Comparison of ENCODE assay signal across 23 cellular contexts in genomic region chr10:51911721-51912120, GRCh38.
A peak's percentile ranks its signal among the peaks of the same experiment; 100 is the strongest.
DNase-seq lines count a peak whose midpoint lies in the region; ATAC-seq and TF ChIP-seq lines count a peak whose summit lies in the region.
"Had no signal": no experiment of that assay in that cellular context is flagged by ENCODE, and none has a peak within 500 bp of the region (broad histone marks: within the 10 kb centered on the region; RNA-seq: fewer than 3 reads in every experiment).

No MANE protein-coding gene starts in this region.

- intact Hi-C loops in mucosa of descending colon (cut with DNase I, micrococcal nuclease), result no loop called here

- H3K9ac ChIP-seq in rectal smooth muscle tissue (ENCODE audit: low read length), result no peak overlapping the region
- H3K9ac ChIP-seq: BLaER1 had no signal

- no peaks in the 10 kb centered on the region for H3K27me3 ChIP-seq in rectal smooth muscle tissue (ENCODE audit: control insufficient read depth, insufficient read depth, low read length)
- H3K27me3 ChIP-seq: BLaER1, SJCRH30 had no signal

- H3K4me3 ChIP-seq in mucosa of descending colon (no peak overlapping the region), rectal smooth muscle tissue (ENCODE audit: low read length) (no peak overlapping the region)
- H3K4me3 ChIP-seq: BLaER1, K562, PC-9, SJCRH30 had no signal

- TF ChIP-seq CTCF in 22Rv1 (IDR thresholded peaks at IDR 0.05) (no peak), VCaP (conservative IDR thresholded peaks at IDR 0.05) (no peak), mucosa of descending colon (IDR thresholded peaks at IDR 0.05) (no peak)

- peak; percentile 26 for ATAC-seq in mucosa of descending colon
- ATAC-seq in HG03439 (IDR thresholded peaks at IDR 0.05; ENCODE audit: unreplicated experiment), result no peak
- ATAC-seq: K562, Right ventricle myocardium inferior had no signal

- H3K9me3 ChIP-seq in mucosa of descending colon, result no peaks in the 10 kb centered on the region
- H3K9me3 ChIP-seq: BLaER1, SJCRH30 had no signal

- DNase-seq in mucosa of descending colon (no peak), AG08396 (ENCODE audit: low spot score) (no peak), EL (no peak), NCI-H1417 (lab: John Stamatoyannopoulos, UW) (no peak)
- DNase-seq: 8988T; ACHN; CD4-positive, CD25-positive, alpha-beta regulatory T cell; H7; MV-4-11; NCI-H1105; NCI-H146; NCI-H1930; NCI-H446 treated with DMSO at 0.1 percent for 48 hours; NCI-H526; PC-9; SJCRH30 had no signal

- H3K4me1 ChIP-seq in mucosa of descending colon (ENCODE audit: low read depth), result peaks cover 6% of the 10 kb centered on the region
- H3K4me1 ChIP-seq in rectal smooth muscle tissue (ENCODE audit: control insufficient read depth, insufficient read depth, low read length), result peaks cover 12% of the 10 kb centered on the region
- H3K4me1 ChIP-seq: BLaER1 had no signal

- peak overlapping the region; percentile 47 for H3K27ac ChIP-seq in 22Rv1
- H3K27ac ChIP-seq in VCaP, result peak overlapping the region; percentile 76
- H3K27ac ChIP-seq in rectal smooth muscle tissue (ENCODE audit: low read depth, low read length), result peak overlapping the region; percentile 52
- H3K27ac ChIP-seq: BLaER1, PC-9, SJCRH30 had no signal

- H3K36me3 ChIP-seq in mucosa of descending colon (ENCODE audit: low read depth), result no peaks in the 10 kb centered on the region
- no peaks in the 10 kb centered on the region for H3K36me3 ChIP-seq in rectal smooth muscle tissue (ENCODE audit: control insufficient read depth, insufficient read depth, low read length)
- H3K36me3 ChIP-seq: BLaER1, SJCRH30 had no signal
